13 cellular contexts compared by ENCODE assay signal in genomic region chr17:41544497-41544896, GRCh38. TPM values are rescaled to one million over a fixed set of nuclear protein-coding genes. Genes with fewer than 3 reads are reported as not detected.
A peak's percentile ranks its signal among the peaks of the same experiment; 100 is the strongest.
DNase-seq lines count a peak whose midpoint lies in the region; TF ChIP-seq lines count a peak whose summit lies in the region.
"Had no signal": no experiment of that assay in that cellular context is flagged by ENCODE, and none has a peak within 500 bp of the region (broad histone marks: within the 10 kb centered on the region; RNA-seq: fewer than 3 reads in every experiment).

No MANE protein-coding gene starts in this region.

- dilution Hi-C loops in mammary epithelial cell (cut with HindIII; ENCODE audit: low sequenced_read_pairs): no loop called here

- DNase-seq in mammary epithelial cell (no peak), MCF 10A (ENCODE audit: unreplicated experiment) (no peak), SK-N-DZ (ENCODE audit: low spot score) (peak; percentile 28), kidney tubule cell (ENCODE audit: low spot score) (peak; percentile 85), type B pancreatic cell (ENCODE audit: extremely low spot score, unreplicated experiment) (no peak), activated T-cell treated with anti-CD3 and anti-CD28 coated beads for 4 hours (no peak), medulla oblongata (ENCODE audit: extremely low spot score) (no peak)
- DNase-seq in effector memory CD4-positive, alpha-beta T cell: no peak
- DNase-seq: GF-D8, hippocampal formation, NCI-H1092 had no signal

- intact Hi-C loops in mammary epithelial cell (cut with micrococcal nuclease): no loop called here
- intact Hi-C loops in MCF 10A (cut with micrococcal nuclease): no loop called here

- no peak overlapping the region for H3K4me3 ChIP-seq in mammary epithelial cell (replicated peaks in 1 of 3; ENCODE audit: insufficient read depth in 1 of 3, low read depth in 2 of 3, low read length in 3 of 3)
- no peak overlapping the region for H3K4me3 ChIP-seq in effector memory CD4-positive, alpha-beta T cell (ENCODE audit: insufficient read depth, low read depth, low read length, poor library complexity, severe bottlenecking)

- POLR2A ChIA-PET in MCF 10A (lab: Yijun Ruan, JAX): interaction anchor here (0.6 to 1.9 kb wide), 7 partner anchors 10 to 731 kb away, joined by 3 to 6 read pairs (median 3); no protein-coding TSS in a partner anchor

- H3K36me3 Mint-ChIP-seq in MCF 10A (ENCODE audit: insufficient read depth, unreplicated experiment) (no peaks in the 10 kb centered on the region), type B pancreatic cell (no peaks in the 10 kb centered on the region)

- no peaks in the 10 kb centered on the region for H3K9me3 ChIP-seq in mammary epithelial cell (replicated peaks; ENCODE audit: insufficient read depth, low read length)
- H3K9me3 ChIP-seq in effector memory CD4-positive, alpha-beta T cell (ENCODE audit: control insufficient read depth, low read length): no peaks in the 10 kb centered on the region

- no peaks in the 10 kb centered on the region for H4K20me1 ChIP-seq in mammary epithelial cell (ENCODE audit: insufficient read depth, low read length)

- H3K4me1 Mint-ChIP-seq in MCF 10A (ENCODE audit: insufficient read depth, unreplicated experiment) (peaks cover 42% of the 10 kb centered on the region), type B pancreatic cell (ENCODE audit: unreplicated experiment) (peaks cover 43% of the 10 kb centered on the region)

- no peaks in the 10 kb centered on the region for H3K27me3 Mint-ChIP-seq in MCF 10A (ENCODE audit: insufficient read depth, unreplicated experiment)
- H3K27me3 Mint-ChIP-seq in type B pancreatic cell: no peaks in the 10 kb centered on the region

- BruUV-seq in mammary epithelial cell (replicated peaks; lab: Mats Ljungman, UMichigan) (no TSS peak), MCF 10A (replicated peaks; lab: Mats Ljungman, UMichigan) (no TSS peak)

- peak overlapping the region; percentile 60 for H2AFZ ChIP-seq in mammary epithelial cell (ENCODE audit: low read depth, low read length)

- no peaks in the 10 kb centered on the region for H3K36me3 ChIP-seq in mammary epithelial cell (ENCODE audit: insufficient read depth, low read length)
- H3K36me3 ChIP-seq in effector memory CD4-positive, alpha-beta T cell (ENCODE audit: control insufficient read depth, insufficient read depth, low read length): no peaks in the 10 kb centered on the region

- in situ Hi-C loops in mammary epithelial cell (cut with MboI; ENCODE audit: low sequenced_read_pairs in 2 of 2): loop anchor here in 1 of 2 donors (10.0 kb wide), 1 partner anchor 740 kb away; no protein-coding TSS in a partner anchor

- CTCF ChIA-PET in mammary epithelial cell (lab: Charles Lee; ENCODE audit: low non-redundant PET): no interaction called here
- CTCF ChIA-PET in MCF 10A (lab: Yijun Ruan, JAX): interaction anchor here (0.6 to 2.0 kb wide), 8 partner anchors 48 to 1593 kb away, joined by 3 to 11 read pairs (median 3); no protein-coding TSS in a partner anchor

- H3K27me3 ChIP-seq in mammary epithelial cell (ENCODE audit: insufficient read depth, low read length): no peaks in the 10 kb centered on the region
- no peaks in the 10 kb centered on the region for H3K27me3 ChIP-seq in effector memory CD4-positive, alpha-beta T cell (replicated peaks; ENCODE audit: control insufficient read depth, insufficient read depth, low read length, poor library complexity, severe bottlenecking)

- no peak overlapping the region for H3K27ac ChIP-seq in mammary epithelial cell (ENCODE audit: insufficient read depth, low read depth, low read length)
- no peak overlapping the region for H3K27ac ChIP-seq in effector memory CD4-positive, alpha-beta T cell (ENCODE audit: insufficient read depth, low read length, poor library complexity, severe bottlenecking)
- H3K27ac ChIP-seq: HL-60 had no signal

- H3K4me2 ChIP-seq in mammary epithelial cell (ENCODE audit: insufficient read depth, low read depth, low read length): no peak overlapping the region

- no peak overlapping the region for H3K9ac ChIP-seq in mammary epithelial cell (ENCODE audit: insufficient read depth, low read length)

- no peak overlapping the region for H3K27ac Mint-ChIP-seq in MCF 10A (ENCODE audit: low read depth, unreplicated experiment)
- H3K27ac Mint-ChIP-seq in type B pancreatic cell: peak overlapping the region; percentile 88

- H3K79me2 ChIP-seq in mammary epithelial cell (ENCODE audit: insufficient read depth, low read length): no peaks in the 10 kb centered on the region

- H3K4me3 Mint-ChIP-seq in MCF 10A (ENCODE audit: unreplicated experiment) (no peak overlapping the region), type B pancreatic cell (peak overlapping the region; percentile 77)

- peaks cover 8% of the 10 kb centered on the region for H3K9me3 Mint-ChIP-seq in MCF 10A (ENCODE audit: unreplicated experiment)
- H3K9me3 Mint-ChIP-seq in type B pancreatic cell: peaks cover 5% of the 10 kb centered on the region

- TF ChIP-seq CTCF in mammary epithelial cell (conservative IDR thresholded peaks at IDR 0.05 in 1 of 2, IDR thresholded peaks at IDR 0.05 in 1 of 2; ENCODE audit: extremely low read depth in 1 of 2, insufficient read depth in 1 of 2, low read depth in 1 of 2, low read length in 2 of 2): no peak
- TF ChIP-seq CTCF in MCF 10A (IDR thresholded peaks at IDR 0.05; ENCODE audit: unreplicated experiment): no peak
- TF ChIP-seq CTCF in type B pancreatic cell (conservative IDR thresholded peaks at IDR 0.05): no peak

- 36% methylated on average over 3 of the region's 5 CpGs for WGBS in mammary epithelial cell (ENCODE audit: low coverage, missing lambda C conversion rate)

- H3K4me1 ChIP-seq in mammary epithelial cell (ENCODE audit: insufficient read depth, low read length): peaks cover 57% of the 10 kb centered on the region
- H3K4me1 ChIP-seq in effector memory CD4-positive, alpha-beta T cell (ENCODE audit: control insufficient read depth, insufficient read depth, low read length, poor library complexity, severe bottlenecking): peaks cover 14% of the 10 kb centered on the region

RNA-seq across cellular contexts. Expression of gene KRT19, which starts 16.4 kb away (rescaled TPM):
- 10 to 100 TPM in 1 of 2 donors, not detected in 1; 29.3 TPM for total RNA-seq in mammary epithelial cell
- polyA plus RNA-seq in mammary epithelial cell: 1.7 TPM
- polyA minus RNA-seq in mammary epithelial cell: not detected
- total RNA-seq in MCF 10A (2022): 0.68 TPM in 1 of 2 replicates, not detected in the other
- polyA plus RNA-seq in SK-N-DZ (2014; cell fraction: cytosol; rRNA removed): 1.1 and 1.3 TPM in 2 replicates
- polyA plus RNA-seq in SK-N-DZ (2014; cell fraction: nucleus; rRNA removed): 0.32 and 2.0 TPM in 2 replicates
- total RNA-seq in type B pancreatic cell (ENCODE audit: low replicate concordance): 750 and 2,036 TPM in 2 replicates

RNA-seq across cellular contexts. Expression of gene KRT15, which starts 25.8 kb away (rescaled TPM):
- total RNA-seq in mammary epithelial cell (1,000 to 10,000 TPM in 1 of 2 donors, 100 to 1,000 TPM in 1; 302 to 1,980 TPM), MCF 10A (2022) (28.8 and 83.4 TPM in 2 replicates), type B pancreatic cell (ENCODE audit: low replicate concordance) (208 and 840 TPM in 2 replicates)
- 2,083 TPM for polyA plus RNA-seq in mammary epithelial cell
- polyA minus RNA-seq in mammary epithelial cell: 1,726 TPM
- not detected in 2 replicates for polyA plus RNA-seq in SK-N-DZ (2014; cell fraction: cytosol; rRNA removed)
- not detected in 2 replicates for polyA plus RNA-seq in SK-N-DZ (2014; cell fraction: nucleus; rRNA removed)

RNA-seq across cellular contexts. Expression of gene KRT9, which starts 27.4 kb away (rescaled TPM):
- total RNA-seq in mammary epithelial cell: under 1 TPM; 0.17 to 0.80 TPM
- polyA plus RNA-seq in mammary epithelial cell: 0.35 TPM
- not detected for polyA minus RNA-seq in mammary epithelial cell
- 0.21 and 0.27 TPM in 2 replicates for total RNA-seq in MCF 10A (2022)
- 0.27 TPM in 1 of 2 replicates, not detected in the other for polyA plus RNA-seq in SK-N-DZ (2014; cell fraction: cytosol; rRNA removed)
- polyA plus RNA-seq in SK-N-DZ (2014; cell fraction: nucleus; rRNA removed): 1.6 TPM in 1 of 2 replicates, not detected in the other
- total RNA-seq in type B pancreatic cell (ENCODE audit: low replicate concordance): 0.85 and 7.4 TPM in 2 replicates
- total RNA-seq: urinary bladder had no signal
- polyA plus RNA-seq: urinary bladder had no signal

RNA-seq across cellular contexts. Expression of gene KRT13, which starts 39.1 kb away (rescaled TPM):
- total RNA-seq in mammary epithelial cell (1 to 10 TPM in 1 of 2 donors, under 1 TPM in 1; 0.17 to 1.4 TPM), MCF 10A (2022) (not detected in 2 replicates), type B pancreatic cell (ENCODE audit: low replicate concordance) (869 and 1,618 TPM in 2 replicates)
- 1.2 TPM for polyA plus RNA-seq in mammary epithelial cell
- polyA minus RNA-seq in mammary epithelial cell: not detected
- polyA plus RNA-seq in SK-N-DZ (2014; cell fraction: cytosol; rRNA removed): not detected in 2 replicates
- polyA plus RNA-seq in SK-N-DZ (2014; cell fraction: nucleus; rRNA removed): not detected in 2 replicates

RNA-seq across cellular contexts. Expression of gene KRT14, which starts 42.2 kb away (rescaled TPM):
- 1,000 to 10,000 TPM; 4,602 to 9,976 TPM for total RNA-seq in mammary epithelial cell
- polyA plus RNA-seq in mammary epithelial cell: 26,464 TPM
- 15,260 TPM for polyA minus RNA-seq in mammary epithelial cell
- 696 and 1,755 TPM in 2 replicates for total RNA-seq in MCF 10A (2022)
- polyA plus RNA-seq in SK-N-DZ (2014; cell fraction: cytosol; rRNA removed): not detected in 2 replicates
- polyA plus RNA-seq in SK-N-DZ (2014; cell fraction: nucleus; rRNA removed): not detected in 2 replicates
- total RNA-seq in type B pancreatic cell (ENCODE audit: low replicate concordance): 0.19 and 0.64 TPM in 2 replicates
- total RNA-seq: urinary bladder had no signal

Comparison
In these comparisons a context has a peak if more than half of its experiments do, and no peak if none do; other contexts are left out.
1. DNase-seq: peak in SK-N-DZ (single experiment) and kidney tubule cell (single experiment); none in mammary epithelial cell (single experiment), MCF 10A (single experiment), type B pancreatic cell (single experiment), effector memory CD4-positive, alpha-beta T cell (0 of 3), activated T-cell treated with anti-CD3 and anti-CD28 coated beads for 4 hours (single experiment) and medulla oblongata (single experiment).
2. RNA of gene KRT19, which starts 16.4 kb away (total RNA-seq): 750 to 2,036 TPM in type B pancreatic cell; 29.3 TPM in mammary epithelial cell and 0.68 TPM in MCF 10A; every median in the first group is over 10 times any median in the second.